Comparison of ENCODE assay signal across 34 cellular contexts in genomic region chr5:171322527-171322926, GRCh38. TPM values are rescaled to one million over a fixed set of nuclear protein-coding genes. Genes with fewer than 3 reads are reported as not detected.
"Had no signal": no experiment of that assay in that cellular context is flagged by ENCODE, and none has a peak within 500 bp of the region (broad histone marks: within the 10 kb centered on the region; RNA-seq: fewer than 3 reads in every experiment).

No MANE protein-coding gene starts in this region.

- H3K27ac ChIP-seq: adrenal gland, ascending aorta, body of pancreas, brain microvascular endothelial cell, breast epithelium, cardiac muscle cell had no signal

- H3K4me3 ChIP-seq: adrenal gland, ascending aorta, body of pancreas, breast epithelium, cardiac muscle cell had no signal

- H3K9me3 ChIP-seq: adrenal gland, ascending aorta, body of pancreas, breast epithelium had no signal

- FAIRE-seq: astrocyte, bronchial epithelial cell, colon had no signal

- DNase-seq: activated effector memory CD4-positive, alpha-beta T cell treated with anti-CD3 and anti-CD28 coated beads, Interleukin-2, amount 50 U/mL, for 16 hours; activated effector memory CD4-positive, alpha-beta T cell treated with Interleukin-2 at 50 U/mL for 16 hours; activated gamma-delta T cell; activated gamma-delta T cell treated with Interleukin-2 at 50 U/mL for 16 hours; activated naive CD4-positive, alpha-beta T cell; activated naive CD4-positive, alpha-beta T cell treated with anti-CD3 and anti-CD28 coated beads for 36 hours; activated naive CD4-positive, alpha-beta T cell treated with anti-CD3 and anti-CD28 coated beads, Interleukin-2, amount 10 ng/mL, durations not matched to agents 7 days and 5 days; activated naive CD4-positive, alpha-beta T cell treated with anti-CD3 and anti-CD28 coated beads, Interleukin-2, amount 50 U/mL, for 16 hours; activated naive CD4-positive, alpha-beta T cell treated with Interleukin-2 at 50 U/mL for 16 hours; activated naive CD8-positive, alpha-beta T cell treated with anti-CD3 and anti-CD28 coated beads for 36 hours; activated naive CD8-positive, alpha-beta T cell treated with anti-CD3 and anti-CD28 coated beads, Interleukin-2, amount 10 ng/mL, durations not matched to agents 7 days and 5 days; activated naive CD8-positive, alpha-beta T cell treated with anti-CD3 and anti-CD28 coated beads, Interleukin-2, amount 50 U/mL, for 24 hours; activated T-cell treated with anti-CD3 and anti-CD28 coated beads, Interleukin-2, amount 50 U/mL, for 4 hours; activated T-cell treated with anti-CD3 and anti-CD28 coated beads, Interleukin-2, amount 50 U/mL, for 48 hours; activated T-cell treated with anti-CD3 and anti-CD28 coated beads, Interleukin-2, amount 50 U/mL, for 72 hours; adrenal gland; amniotic stem cell; amygdala; anterior cingulate cortex; aorta; body of pancreas; brain microvascular endothelial cell; caudate nucleus; central memory CD4-positive, alpha-beta T cell; cerebellar nuclear complex had no signal

- ATAC-seq: activated naive CD4-positive, alpha-beta T cell treated with anti-CD3 and anti-CD28 coated beads, Interleukin-2, amount 50 U/mL, for 72 hours; activated naive CD8-positive, alpha-beta T cell treated with anti-CD3 and anti-CD28 coated beads, Interleukin-2, amount 50 U/mL, for 24 hours; activated T-cell treated with anti-CD3 and anti-CD28 coated beads, Interleukin-2, amount 50 U/mL, for 4 hours; activated T-cell treated with anti-CD3 and anti-CD28 coated beads, Interleukin-2, amount 50 U/mL, for 72 hours; activated T-helper 17 cell treated with anti-CD3 and anti-CD28 coated beads, Interleukin-2, amount 50 U/mL, for 72 hours; body of pancreas had no signal

- H3K4me1 ChIP-seq: adrenal gland, ascending aorta, body of pancreas, breast epithelium had no signal

- H3K27me3 ChIP-seq: ascending aorta had no signal

- H3K36me3 ChIP-seq: adrenal gland, ascending aorta, brain microvascular endothelial cell, breast epithelium, cardiac muscle cell had no signal

RNA-seq across cellular contexts. Expression of gene TLX3, which starts 13.5 kb away (rescaled TPM):
- polyA plus RNA-seq: adipose tissue, adrenal gland, aorta, cardiac muscle cell had no signal
